Comparison of ENCODE assay signal across 23 cellular contexts in the genomic region with DNA sequence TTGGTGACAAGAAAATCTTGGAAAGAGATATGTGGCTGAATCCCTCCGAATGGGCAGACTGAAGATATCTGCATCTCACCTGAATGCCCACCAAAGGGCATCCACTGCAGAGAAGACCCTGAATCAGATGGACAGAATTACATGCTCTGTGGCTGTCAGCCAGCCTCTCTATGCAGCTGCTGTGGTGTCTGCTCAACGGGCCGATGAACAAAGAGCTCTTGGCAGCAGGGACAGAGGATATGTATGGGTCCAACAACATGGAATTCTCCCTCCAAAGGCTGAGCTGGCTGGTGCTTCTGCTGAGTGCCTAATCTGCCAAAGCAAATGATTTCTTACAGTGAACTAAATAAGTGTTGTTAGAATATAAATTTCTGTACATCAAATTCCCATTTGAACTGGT. TPM values are rescaled to one million over a fixed set of nuclear protein-coding genes. Genes with fewer than 3 reads are reported as not detected.
A peak's percentile ranks its signal among the peaks of the same experiment; 100 is the strongest.
DNase-seq lines count a peak whose midpoint lies in the region; ATAC-seq, FAIRE-seq and TF ChIP-seq lines count a peak whose summit lies in the region.
"Had no signal": no experiment of that assay in that cellular context is flagged by ENCODE, and none has a peak within 500 bp of the region (broad histone marks: within the 10 kb centered on the region; RNA-seq: fewer than 3 reads in every experiment).

No MANE protein-coding gene starts in this region.

- H3K27me3 ChIP-seq in H7 (ENCODE audit: control insufficient read depth, insufficient read depth, low read length), result no peaks in the 10 kb centered on the region
- H3K27me3 ChIP-seq in thyroid gland, result no peaks in the 10 kb centered on the region
- H3K27me3 ChIP-seq: brain microvascular endothelial cell had no signal

- H3K36me3 ChIP-seq in H7 (replicated peaks; ENCODE audit: control insufficient read depth, insufficient read depth, low read length) (no peaks in the 10 kb centered on the region), thyroid gland (no peaks in the 10 kb centered on the region)
- H3K36me3 ChIP-seq: brain microvascular endothelial cell had no signal

- peaks cover 8 to 10% of the 10 kb centered on the region in 2 donors for H3K4me1 ChIP-seq in thyroid gland

- no peak overlapping the region for H3K27ac ChIP-seq in thyroid gland
- H3K27ac ChIP-seq: brain microvascular endothelial cell had no signal

- intact Hi-C loops in thyroid gland (cut with DNase I), result no loop called here

- TF ChIP-seq POLR2A in thyroid gland (IDR thresholded peaks at IDR 0.05), result no peak

- FAIRE-seq in frontal cortex (lab: Jason Lieb, UNC), result no peak

- H3K4me3 ChIP-seq in H7 (ENCODE audit: insufficient read depth, low read depth, low read length) (no peak overlapping the region), thyroid gland (replicated peaks in 1 of 3) (no peak overlapping the region)

- 29 to 40% methylated on average over 3 of the region's 3 CpGs for WGBS in thyroid gland, 2 donors

- ATAC-seq in HG03159 (IDR thresholded peaks at IDR 0.05; ENCODE audit: unreplicated experiment), result no peak
- ATAC-seq in HG03039 (IDR thresholded peaks at IDR 0.05; ENCODE audit: unreplicated experiment), result no peak
- ATAC-seq: activated CD8-positive, alpha-beta T cell treated with anti-CD3 and anti-CD28 coated beads for 36 hours; activated naive CD4-positive, alpha-beta T cell treated with anti-CD3 and anti-CD28 coated beads, Interleukin-2, amount 50 U/mL, for 72 hours; activated T-cell treated with anti-CD3 and anti-CD28 coated beads, Interleukin-2, amount 50 U/mL, for 4 hours; CD8-positive, alpha-beta T cell had no signal

- DNase-seq in H7, result peak; percentile 31
- peak; percentile 13 for DNase-seq in NCI-H69 (lab: John Stamatoyannopoulos, UW)
- DNase-seq in frontal cortex (ENCODE audit: low spot score in 2 of 2), result peak; percentile 52 to 73
- peak; percentile 68 for DNase-seq in myocyte (ENCODE audit: low read depth)
- DNase-seq in thyroid gland, result no peak
- DNase-seq in SIG-M5 treated with dmso at 0.1 percent for 504 hours (lab: John Stamatoyannopoulos, UW; ENCODE audit: unreplicated experiment), result no peak
- DNase-seq: activated B cell treated with CpG ODN at 0.5 μM for 24 hours; activated CD8-positive, alpha-beta T cell treated with anti-CD3 and anti-CD28 coated beads for 36 hours; activated T-cell treated with anti-CD3 and anti-CD28 coated beads, Interleukin-2, amount 50 U/mL, for 4 hours; brain microvascular endothelial cell; CD8-positive, alpha-beta T cell; DMS79; erythroblast; immature natural killer cell; mesendoderm; stimulated activated naive CD4-positive, alpha-beta T cell treated with Interleukin-2 at 50 U/mL for 16 hours had no signal

- no peaks in the 10 kb centered on the region for H3K9me3 ChIP-seq in thyroid gland

- no peak for TF ChIP-seq CTCF in thyroid gland (IDR thresholded peaks at IDR 0.05)

RNA-seq across cellular contexts. Expression of a gene that starts 2.1 kb away (rescaled TPM):
- not detected in 2 replicates for total RNA-seq in H7 (2014; rRNA removed; shearing (Covaris generic))
- total RNA-seq in frontal cortex (0.41 TPM), myocyte (not detected in 2 replicates), thyroid gland (under 1 TPM in 1 of 4 donors, not detected in 3; 0.58 TPM)
- polyA plus RNA-seq in myocyte (2012), result not detected
- total RNA-seq: activated CD8-positive, alpha-beta T cell treated with anti-CD3 and anti-CD28 coated beads for 36 hours; activated naive CD4-positive, alpha-beta T cell treated with anti-CD3 and anti-CD28 coated beads, Interleukin-2, amount 50 U/mL, for 72 hours; MCF 10A; neural crest cell; SK-MEL-5; urinary bladder had no signal
- polyA plus RNA-seq: immature natural killer cell had no signal

Comparison
In these comparisons a context has a peak if more than half of its experiments do, and no peak if none do; other contexts are left out.
1. DNase-seq: peak in H7 (single experiment), NCI-H69 (single experiment), frontal cortex (2 of 2) and myocyte (single experiment); none in thyroid gland (0 of 2) and SIG-M5 treated with dmso at 0.1 percent for 504 hours (single experiment).